In the genomic region with DNA sequence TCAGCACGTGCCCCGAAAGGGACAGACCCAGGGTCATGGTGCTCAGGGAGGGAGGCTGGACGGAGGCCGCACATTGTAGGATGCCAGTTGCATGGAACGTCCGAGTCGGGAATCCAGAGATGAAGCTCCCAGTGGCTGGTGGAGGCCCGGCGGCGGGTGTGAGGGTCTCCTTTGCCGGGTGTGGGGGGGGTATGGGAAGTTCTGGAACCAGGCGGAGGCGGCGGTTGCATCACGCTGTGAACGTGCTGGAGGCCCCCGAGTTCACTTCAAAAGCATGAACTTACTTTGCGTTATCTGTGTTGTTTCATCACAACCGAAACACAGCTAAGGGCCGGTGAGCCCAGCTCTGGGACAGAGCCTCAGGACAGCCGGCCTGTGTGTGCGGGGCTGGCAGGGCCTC, we compare ENCODE assay signal across 28 cellular contexts.
"Had no signal": no experiment of that assay in that cellular context is flagged by ENCODE, and none has a peak within 500 bp of the region (broad histone marks: within the 10 kb centered on the region; RNA-seq: fewer than 3 reads in every experiment).

No MANE protein-coding gene starts in this region.

- H3K4me3 Mint-ChIP-seq: activated CD8-positive, alpha-beta memory T cell treated with anti-CD3 and anti-CD28 coated beads, Interleukin-2, amount 10 ng/mL, durations not matched to agents 7 days and 5 days; activated CD8-positive, alpha-beta T cell treated with anti-CD3 and anti-CD28 coated beads, Interleukin-2, amount 10 ng/mL, durations not matched to agents 7 days and 5 days; activated naive CD4-positive, alpha-beta T cell treated with anti-CD3 and anti-CD28 coated beads for 36 hours; activated naive CD8-positive, alpha-beta T cell treated with anti-CD3 and anti-CD28 coated beads for 36 hours; activated T-helper 1 cell treated with anti-CD3 and anti-CD28 coated beads, Interleukin-12 subunit alpha, Interleukin-12 subunit beta, Interleukin-2, Interleukin-4 antibody, amounts not matched to agents 30 ng/mL and 10 ng/mL and 1 ng/mL, durations not matched to agents 14 hours and 24 hours and 36 hours; brain; effector memory CD8-positive, alpha-beta T cell; naive B cell; stimulated activated naive B cell treated with anti-CD40 and anti-IgM and Interleukin-4, amounts not matched to agents 10 μg/mL and 1 μg/mL and 100 μg/mL, for 72 hours had no signal

- H3K9me3 Mint-ChIP-seq: activated naive CD4-positive, alpha-beta T cell treated with anti-CD3 and anti-CD28 coated beads for 36 hours; activated naive CD8-positive, alpha-beta T cell treated with anti-CD3 and anti-CD28 coated beads for 36 hours; activated T-helper 1 cell treated with anti-CD3 and anti-CD28 coated beads, Interleukin-12 subunit alpha, Interleukin-12 subunit beta, Interleukin-2, Interleukin-4 antibody, amounts not matched to agents 30 ng/mL and 10 ng/mL and 1 ng/mL, durations not matched to agents 14 hours and 24 hours and 36 hours; brain; effector memory CD8-positive, alpha-beta T cell; naive B cell had no signal

- H3K27ac Mint-ChIP-seq: activated CD8-positive, alpha-beta memory T cell treated with anti-CD3 and anti-CD28 coated beads, Interleukin-2, amount 10 ng/mL, durations not matched to agents 7 days and 5 days; activated CD8-positive, alpha-beta T cell treated with anti-CD3 and anti-CD28 coated beads, Interleukin-2, amount 10 ng/mL, durations not matched to agents 7 days and 5 days; activated naive CD4-positive, alpha-beta T cell treated with anti-CD3 and anti-CD28 coated beads for 36 hours; activated naive CD8-positive, alpha-beta T cell treated with anti-CD3 and anti-CD28 coated beads for 36 hours; activated T-helper 1 cell treated with anti-CD3 and anti-CD28 coated beads, Interleukin-12 subunit alpha, Interleukin-12 subunit beta, Interleukin-2, Interleukin-4 antibody, amounts not matched to agents 30 ng/mL and 10 ng/mL and 1 ng/mL, durations not matched to agents 14 hours and 24 hours and 36 hours; brain; effector memory CD8-positive, alpha-beta T cell; stimulated activated naive B cell treated with anti-CD40 and anti-IgM and Interleukin-4, amounts not matched to agents 10 μg/mL and 1 μg/mL and 100 μg/mL, for 72 hours had no signal

- H3K4me1 Mint-ChIP-seq: brain had no signal

- ATAC-seq: activated CD8-positive, alpha-beta memory T cell treated with anti-CD3 and anti-CD28 coated beads, Interleukin-2, amount 10 ng/mL, durations not matched to agents 7 days and 5 days; activated CD8-positive, alpha-beta T cell treated with anti-CD3 and anti-CD28 coated beads, Interleukin-2, amount 10 ng/mL, durations not matched to agents 7 days and 5 days; effector memory CD8-positive, alpha-beta T cell; gastrocnemius medialis; left lung; right lobe of liver; SK-N-SH treated with all-trans-retinoic acid at 6 μM for 48 hours; stimulated activated naive B cell treated with anti-CD40 and anti-IgM and Interleukin-4, amounts not matched to agents 10 μg/mL and 1 μg/mL and 100 μg/mL, for 72 hours; upper lobe of right lung had no signal

- FAIRE-seq: keratinocyte, small intestine had no signal

- H3K27me3 ChIP-seq: adrenal gland, ascending aorta, cardiac muscle cell, gastrocnemius medialis, left lung, right lobe of liver, stomach, thyroid gland, upper lobe of right lung had no signal

- H3K9me3 ChIP-seq: adrenal gland, ascending aorta, gastrocnemius medialis, left lung, right lobe of liver, stomach, thyroid gland, upper lobe of right lung had no signal

- H3K4me3 ChIP-seq: adrenal gland, ascending aorta, cardiac muscle cell, gastrocnemius medialis, left lung, right lobe of liver, stomach, thyroid gland, upper lobe of right lung had no signal

- H3K36me3 Mint-ChIP-seq: activated CD8-positive, alpha-beta memory T cell treated with anti-CD3 and anti-CD28 coated beads, Interleukin-2, amount 10 ng/mL, durations not matched to agents 7 days and 5 days had no signal

- DNase-seq: activated CD8-positive, alpha-beta memory T cell treated with anti-CD3 and anti-CD28 coated beads, Interleukin-2, amount 10 ng/mL, durations not matched to agents 7 days and 5 days; activated CD8-positive, alpha-beta T cell treated with anti-CD3 and anti-CD28 coated beads, Interleukin-2, amount 10 ng/mL, durations not matched to agents 7 days and 5 days; activated effector memory CD4-positive, alpha-beta T cell treated with anti-CD3 and anti-CD28 coated beads, Interleukin-2, amount 50 U/mL, for 16 hours; activated naive CD4-positive, alpha-beta T cell treated with anti-CD3 and anti-CD28 coated beads for 36 hours; activated naive CD8-positive, alpha-beta T cell treated with anti-CD3 and anti-CD28 coated beads for 36 hours; adrenal gland; cortex of kidney; effector memory CD8-positive, alpha-beta T cell; erythroblast; gastrocnemius medialis; hippocampal formation; mammary epithelial cell; naive B cell; occipital lobe; small intestine; stimulated activated CD4-positive, alpha-beta T cell treated with anti-CD3 and anti-CD28 coated beads, Interleukin-1b, Interleukin-23, amount 100 ng/mL, for 48 hours; stimulated activated naive B cell treated with anti-CD40 and anti-IgM and Interleukin-4, amounts not matched to agents 10 μg/mL and 1 μg/mL and 100 μg/mL, for 72 hours; stomach; thyroid gland; upper lobe of right lung had no signal

- H3K27me3 Mint-ChIP-seq: activated CD8-positive, alpha-beta memory T cell treated with anti-CD3 and anti-CD28 coated beads, Interleukin-2, amount 10 ng/mL, durations not matched to agents 7 days and 5 days; activated naive CD8-positive, alpha-beta T cell treated with anti-CD3 and anti-CD28 coated beads for 36 hours; effector memory CD8-positive, alpha-beta T cell; naive B cell; stimulated activated naive B cell treated with anti-CD40 and anti-IgM and Interleukin-4, amounts not matched to agents 10 μg/mL and 1 μg/mL and 100 μg/mL, for 72 hours had no signal

- H3K4me1 ChIP-seq: adrenal gland, ascending aorta, gastrocnemius medialis, left lung, right lobe of liver, stomach, thyroid gland, upper lobe of right lung had no signal

- H3K36me3 ChIP-seq: adrenal gland, cardiac muscle cell, right lobe of liver, upper lobe of right lung had no signal

- H3K27ac ChIP-seq: adrenal gland, ascending aorta, cardiac muscle cell, gastrocnemius medialis, left lung, right lobe of liver, stomach, thyroid gland, upper lobe of right lung had no signal
